ENCODE assay signal across 1 cellular context in the genomic region with DNA sequence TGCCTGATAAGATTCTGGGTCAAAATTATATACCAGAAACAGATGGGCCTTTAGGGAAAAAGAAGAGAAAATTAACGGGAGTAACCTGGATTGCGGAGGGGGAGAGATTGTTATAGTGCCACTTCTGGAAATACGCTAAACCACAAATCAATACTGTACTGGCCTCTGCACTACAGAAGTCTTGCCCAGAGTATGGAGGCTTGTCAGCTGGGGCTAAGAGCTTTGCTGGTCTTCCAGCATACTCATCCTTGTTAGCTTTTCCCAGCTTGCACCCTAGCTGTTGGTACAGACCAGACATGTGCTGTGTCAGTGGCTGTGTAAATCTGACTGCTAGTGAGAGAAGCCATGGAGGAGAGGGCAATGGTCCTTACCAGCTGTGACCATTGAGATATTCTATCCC.
TF ChIP-seq lines count a peak whose summit lies in the region.

No MANE protein-coding gene starts in this region.

TF ChIP-seq in WTC11, 78 proteins besides CTCF, POLR2A, EP300 and RAD21:
- TF ChIP-seq, protein P1, sequence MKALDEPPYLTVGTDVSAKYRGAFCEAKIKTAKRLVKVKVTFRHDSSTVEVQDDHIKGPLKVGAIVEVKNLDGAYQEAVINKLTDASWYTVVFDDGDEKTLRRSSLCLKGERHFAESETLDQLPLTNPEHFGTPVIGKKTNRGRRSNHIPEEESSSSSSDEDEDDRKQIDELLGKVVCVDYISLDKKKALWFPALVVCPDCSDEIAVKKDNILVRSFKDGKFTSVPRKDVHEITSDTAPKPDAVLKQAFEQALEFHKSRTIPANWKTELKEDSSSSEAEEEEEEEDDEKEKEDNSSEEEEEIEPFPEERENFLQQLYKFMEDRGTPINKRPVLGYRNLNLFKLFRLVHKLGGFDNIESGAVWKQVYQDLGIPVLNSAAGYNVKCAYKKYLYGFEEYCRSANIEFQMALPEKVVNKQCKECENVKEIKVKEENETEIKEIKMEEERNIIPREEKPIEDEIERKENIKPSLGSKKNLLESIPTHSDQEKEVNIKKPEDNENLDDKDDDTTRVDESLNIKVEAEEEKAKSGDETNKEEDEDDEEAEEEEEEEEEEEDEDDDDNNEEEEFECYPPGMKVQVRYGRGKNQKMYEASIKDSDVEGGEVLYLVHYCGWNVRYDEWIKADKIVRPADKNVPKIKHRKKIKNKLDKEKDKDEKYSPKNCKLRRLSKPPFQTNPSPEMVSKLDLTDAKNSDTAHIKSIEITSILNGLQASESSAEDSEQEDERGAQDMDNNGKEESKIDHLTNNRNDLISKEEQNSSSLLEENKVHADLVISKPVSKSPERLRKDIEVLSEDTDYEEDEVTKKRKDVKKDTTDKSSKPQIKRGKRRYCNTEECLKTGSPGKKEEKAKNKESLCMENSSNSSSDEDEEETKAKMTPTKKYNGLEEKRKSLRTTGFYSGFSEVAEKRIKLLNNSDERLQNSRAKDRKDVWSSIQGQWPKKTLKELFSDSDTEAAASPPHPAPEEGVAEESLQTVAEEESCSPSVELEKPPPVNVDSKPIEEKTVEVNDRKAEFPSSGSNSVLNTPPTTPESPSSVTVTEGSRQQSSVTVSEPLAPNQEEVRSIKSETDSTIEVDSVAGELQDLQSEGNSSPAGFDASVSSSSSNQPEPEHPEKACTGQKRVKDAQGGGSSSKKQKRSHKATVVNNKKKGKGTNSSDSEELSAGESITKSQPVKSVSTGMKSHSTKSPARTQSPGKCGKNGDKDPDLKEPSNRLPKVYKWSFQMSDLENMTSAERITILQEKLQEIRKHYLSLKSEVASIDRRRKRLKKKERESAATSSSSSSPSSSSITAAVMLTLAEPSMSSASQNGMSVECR (CRISPR knock-in tag; IDR thresholded peaks at IDR 0.05; ENCODE audit: borderline replicate concordance): no peak
- no peak for TF ChIP-seq GTF2I (CRISPR knock-in tag; conservative IDR thresholded peaks at IDR 0.05)
- TF ChIP-seq, protein P2, sequence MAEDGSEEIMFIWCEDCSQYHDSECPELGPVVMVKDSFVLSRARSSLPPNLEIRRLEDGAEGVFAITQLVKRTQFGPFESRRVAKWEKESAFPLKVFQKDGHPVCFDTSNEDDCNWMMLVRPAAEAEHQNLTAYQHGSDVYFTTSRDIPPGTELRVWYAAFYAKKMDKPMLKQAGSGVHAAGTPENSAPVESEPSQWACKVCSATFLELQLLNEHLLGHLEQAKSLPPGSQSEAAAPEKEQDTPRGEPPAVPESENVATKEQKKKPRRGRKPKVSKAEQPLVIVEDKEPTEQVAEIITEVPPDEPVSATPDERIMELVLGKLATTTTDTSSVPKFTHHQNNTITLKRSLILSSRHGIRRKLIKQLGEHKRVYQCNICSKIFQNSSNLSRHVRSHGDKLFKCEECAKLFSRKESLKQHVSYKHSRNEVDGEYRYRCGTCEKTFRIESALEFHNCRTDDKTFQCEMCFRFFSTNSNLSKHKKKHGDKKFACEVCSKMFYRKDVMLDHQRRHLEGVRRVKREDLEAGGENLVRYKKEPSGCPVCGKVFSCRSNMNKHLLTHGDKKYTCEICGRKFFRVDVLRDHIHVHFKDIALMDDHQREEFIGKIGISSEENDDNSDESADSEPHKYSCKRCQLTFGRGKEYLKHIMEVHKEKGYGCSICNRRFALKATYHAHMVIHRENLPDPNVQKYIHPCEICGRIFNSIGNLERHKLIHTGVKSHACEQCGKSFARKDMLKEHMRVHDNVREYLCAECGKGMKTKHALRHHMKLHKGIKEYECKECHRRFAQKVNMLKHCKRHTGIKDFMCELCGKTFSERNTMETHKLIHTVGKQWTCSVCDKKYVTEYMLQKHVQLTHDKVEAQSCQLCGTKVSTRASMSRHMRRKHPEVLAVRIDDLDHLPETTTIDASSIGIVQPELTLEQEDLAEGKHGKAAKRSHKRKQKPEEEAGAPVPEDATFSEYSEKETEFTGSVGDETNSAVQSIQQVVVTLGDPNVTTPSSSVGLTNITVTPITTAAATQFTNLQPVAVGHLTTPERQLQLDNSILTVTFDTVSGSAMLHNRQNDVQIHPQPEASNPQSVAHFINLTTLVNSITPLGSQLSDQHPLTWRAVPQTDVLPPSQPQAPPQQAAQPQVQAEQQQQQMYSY (CRISPR knock-in tag; IDR thresholded peaks at IDR 0.05): no peak
- no peak for TF ChIP-seq CREB1 (CRISPR knock-in tag; IDR thresholded peaks at IDR 0.05)
- TF ChIP-seq, protein P3, sequence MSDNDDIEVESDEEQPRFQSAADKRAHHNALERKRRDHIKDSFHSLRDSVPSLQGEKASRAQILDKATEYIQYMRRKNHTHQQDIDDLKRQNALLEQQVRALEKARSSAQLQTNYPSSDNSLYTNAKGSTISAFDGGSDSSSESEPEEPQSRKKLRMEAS (CRISPR knock-in tag; IDR thresholded peaks at IDR 0.05): no peak
- no peak for TF ChIP-seq OVOL2 (CRISPR knock-in tag; IDR thresholded peaks at IDR 0.05; ENCODE audit: borderline replicate concordance)
TF ChIP-seq in WTC11: peak in this region for 0.
